29 cellular contexts compared by ENCODE assay signal in the genomic region with DNA sequence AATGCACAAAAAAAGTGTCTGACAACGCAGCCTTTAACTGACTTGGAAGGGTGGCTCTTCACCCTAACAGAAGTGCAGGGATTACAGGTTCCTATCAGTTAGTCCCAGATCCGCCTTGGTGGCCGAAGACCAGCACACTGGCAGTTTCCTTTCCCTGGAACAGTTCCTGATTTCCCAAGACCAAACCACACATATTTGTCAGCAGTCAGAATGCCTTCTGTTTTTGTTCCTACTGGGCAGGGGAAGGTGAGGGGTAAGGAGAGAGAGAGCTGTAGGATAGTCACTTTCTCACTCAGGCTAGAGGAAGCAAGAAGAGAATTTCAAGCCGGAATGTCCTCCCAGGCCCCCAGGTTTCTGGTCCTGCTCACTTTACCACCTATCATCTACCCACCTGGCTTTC. TPM values are rescaled to one million over a fixed set of nuclear protein-coding genes. Genes with fewer than 3 reads are reported as not detected.
DNase-seq lines count a peak whose midpoint lies in the region; ATAC-seq and TF ChIP-seq lines count a peak whose summit lies in the region.
"Had no signal": no experiment of that assay in that cellular context is flagged by ENCODE, and none has a peak within 500 bp of the region (broad histone marks: within the 10 kb centered on the region; RNA-seq: fewer than 3 reads in every experiment).

No MANE protein-coding gene starts in this region.

- peaks cover 51 to 96% (median 64%) of the 10 kb centered on the region in 3 donors for H3K36me3 Mint-ChIP-seq in CD8-positive, alpha-beta memory T cell

- H3K4me3 ChIP-seq in AG10803 (ENCODE audit: low read length) = no peak overlapping the region
- no peak overlapping the region for H3K4me3 ChIP-seq in CD8-positive, alpha-beta memory T cell (ENCODE audit: low read length)
- H3K4me3 ChIP-seq in osteoblast (ENCODE audit: insufficient read depth, low read length) = no peak overlapping the region
- no peak overlapping the region for H3K4me3 ChIP-seq in breast epithelium
- H3K4me3 ChIP-seq: ascending aorta, K562, smooth muscle cell, suprapubic skin, uterus had no signal

- POLR2A ChIA-PET in CD8-positive, alpha-beta memory T cell (lab: Charles Lee) = interaction anchor here (0.6 to 2.3 kb wide), 2 partner anchors 11 to 116 kb away, joined by 7 read pairs; no protein-coding TSS in a partner anchor

- DNase-seq in AG10803 (ENCODE audit: low read depth) (peak; percentile 63), amniotic epithelial cell (ENCODE audit: low read depth) (peak; percentile 80), osteoblast (ENCODE audit: insufficient read length, low spot score, missing footprints) (peak; percentile 69), GOT3 (lab: John Stamatoyannopoulos, UW) (no peak), breast epithelium (ENCODE audit: low spot score in 2 of 2) (no peak), NCI-H187 (lab: John Stamatoyannopoulos, UW) (no peak)
- no peak for DNase-seq in CD8-positive, alpha-beta memory T cell
- DNase-seq: activated CD4-positive, alpha-beta T cell treated with anti-CD3 and anti-CD28 coated beads, Interleukin-2, amount 50 U/mL, for 1 hour; C1 segment of cervical spinal cord; DMS 273 treated with DMSO at 0.1 percent for 48 hours; left cardiac atrium; NCI-H1436; NCI-H446 treated with DMSO at 0.1 percent for 48 hours; nucleus accumbens; T1000; uterus had no signal

- no peak overlapping the region for H2AFZ ChIP-seq in osteoblast (ENCODE audit: low read length)

- TF ChIP-seq POLR2A in breast epithelium (IDR thresholded peaks at IDR 0.05) = no peak

- H3K9me3 ChIP-seq in CD8-positive, alpha-beta memory T cell (ENCODE audit: low read length) = no peaks in the 10 kb centered on the region
- no peaks in the 10 kb centered on the region for H3K9me3 ChIP-seq in osteoblast (ENCODE audit: low read depth, low read length)
- H3K9me3 ChIP-seq in breast epithelium = no peaks in the 10 kb centered on the region
- H3K9me3 ChIP-seq: ascending aorta, suprapubic skin, uterus had no signal

- TF ChIP-seq CTCF in AG10803 (conservative IDR thresholded peaks at IDR 0.05; ENCODE audit: low read length) (no peak), osteoblast (IDR thresholded peaks at IDR 0.05; ENCODE audit: extremely low read depth, low read depth, low read length) (no peak), breast epithelium (IDR thresholded peaks at IDR 0.05) (no peak)

- H3K4me1 Mint-ChIP-seq in CD8-positive, alpha-beta memory T cell = peaks cover 84 to 96% (median 84%) of the 10 kb centered on the region in 3 donors
- H3K4me1 Mint-ChIP-seq: stimulated activated memory B cell treated with anti-CD40 and anti-IgM and Interleukin-4, amounts not matched to agents 10 μg/mL and 1 μg/mL and 100 μg/mL, for 72 hours; WTC11 had no signal

- ATAC-seq in HG02642 (IDR thresholded peaks at IDR 0.05; ENCODE audit: poor library complexity, unreplicated experiment) = no peak
- ATAC-seq: HCT116; K562; left cardiac atrium; stimulated activated memory B cell treated with anti-CD40 and anti-IgM and Interleukin-4, amounts not matched to agents 10 μg/mL and 1 μg/mL and 100 μg/mL, for 72 hours; WTC11 had no signal

- CTCF ChIA-PET in CD8-positive, alpha-beta memory T cell (lab: Charles Lee) = interaction anchor here (1.6 to 4.3 kb wide), 4 partner anchors 8 to 131 kb away, joined by 3 to 22 read pairs (median 14); no protein-coding TSS in a partner anchor

- peaks cover 83% of the 10 kb centered on the region for H3K36me3 ChIP-seq in CD8-positive, alpha-beta memory T cell (ENCODE audit: insufficient read depth, low read length)
- H3K36me3 ChIP-seq in osteoblast (ENCODE audit: insufficient read depth, low read length) = peaks cover 51% of the 10 kb centered on the region
- peaks cover 17% of the 10 kb centered on the region for H3K36me3 ChIP-seq in breast epithelium
- H3K36me3 ChIP-seq: uterus had no signal

- intact Hi-C loops in breast epithelium (cut with DNase I; ENCODE audit: low total_unique reads) = no loop called here

- H3K4me1 ChIP-seq in CD8-positive, alpha-beta memory T cell (ENCODE audit: insufficient read depth, low read length) = peaks cover 56% of the 10 kb centered on the region
- H3K4me1 ChIP-seq in osteoblast (ENCODE audit: insufficient read depth, low read length) = peaks cover 21% of the 10 kb centered on the region
- no peaks in the 10 kb centered on the region for H3K4me1 ChIP-seq in breast epithelium
- H3K4me1 ChIP-seq: suprapubic skin had no signal

- peak overlapping the region in 3 of 7 donors; percentile 16 to 75 (median 63) for H3K4me3 Mint-ChIP-seq in CD8-positive, alpha-beta memory T cell
- H3K4me3 Mint-ChIP-seq: stimulated activated memory B cell treated with anti-CD40 and anti-IgM and Interleukin-4, amounts not matched to agents 10 μg/mL and 1 μg/mL and 100 μg/mL, for 72 hours; WTC11 had no signal

- no peaks in the 10 kb centered on the region for H3K27me3 ChIP-seq in CD8-positive, alpha-beta memory T cell (ENCODE audit: insufficient read depth, low read length, poor library complexity, severe bottlenecking)
- H3K27me3 ChIP-seq in osteoblast (ENCODE audit: insufficient read depth, low read length) (no peaks in the 10 kb centered on the region), breast epithelium (no peaks in the 10 kb centered on the region)
- H3K27me3 ChIP-seq: ascending aorta, suprapubic skin, uterus had no signal

- peaks cover 16% of the 10 kb centered on the region for H4K20me1 ChIP-seq in osteoblast (ENCODE audit: insufficient read depth, low read length)

- no peaks in the 10 kb centered on the region for H3K9me3 Mint-ChIP-seq in CD8-positive, alpha-beta memory T cell
- H3K9me3 Mint-ChIP-seq: stimulated activated memory B cell treated with anti-CD40 and anti-IgM and Interleukin-4, amounts not matched to agents 10 μg/mL and 1 μg/mL and 100 μg/mL, for 72 hours; WTC11 had no signal

- H3K27me3 Mint-ChIP-seq in CD8-positive, alpha-beta memory T cell = no peaks in the 10 kb centered on the region
- H3K27me3 Mint-ChIP-seq: stimulated activated memory B cell treated with anti-CD40 and anti-IgM and Interleukin-4, amounts not matched to agents 10 μg/mL and 1 μg/mL and 100 μg/mL, for 72 hours had no signal

- H3K79me2 ChIP-seq in osteoblast (ENCODE audit: insufficient read depth, low read length) = no peaks in the 10 kb centered on the region

- no peak overlapping the region for H3K27ac ChIP-seq in CD8-positive, alpha-beta memory T cell (ENCODE audit: low read depth, low read length)
- H3K27ac ChIP-seq in osteoblast (ENCODE audit: low read depth, low read length) (no peak overlapping the region), breast epithelium (no peak overlapping the region)
- H3K27ac ChIP-seq: epithelial cell of prostate, suprapubic skin had no signal

- H3K4me2 ChIP-seq in osteoblast (ENCODE audit: insufficient read depth, low read length) = no peak overlapping the region
- H3K4me2 ChIP-seq: smooth muscle cell had no signal

- peak overlapping the region; percentile 90 to 95 (median 93) for H3K27ac Mint-ChIP-seq in CD8-positive, alpha-beta memory T cell
- H3K27ac Mint-ChIP-seq: stimulated activated memory B cell treated with anti-CD40 and anti-IgM and Interleukin-4, amounts not matched to agents 10 μg/mL and 1 μg/mL and 100 μg/mL, for 72 hours; WTC11 had no signal

RNA-seq across cellular contexts. Expression of gene CXCR6, which starts 9.2 kb away (rescaled TPM):
- 1 to 10 TPM; 5.8 to 5.9 TPM for total RNA-seq in CD8-positive, alpha-beta memory T cell
- 70.8 TPM for polyA plus RNA-seq in CD8-positive, alpha-beta memory T cell
- total RNA-seq in osteoblast = not detected in 2 replicates
- total RNA-seq in breast epithelium = 1 to 10 TPM in 2 of 3 donors, under 1 TPM in 1; 0.64 to 4.5 (median 4.3) TPM
- total RNA-seq: cerebellum, K562, myocyte, OCI-LY7, WTC11 had no signal
- polyA plus RNA-seq: AG04450 had no signal

RNA-seq across cellular contexts. Expression of gene FYCO1, which starts 43.2 kb away (rescaled TPM):
- total RNA-seq in CD8-positive, alpha-beta memory T cell = 10 to 100 TPM; 13.4 to 13.7 TPM
- polyA plus RNA-seq in CD8-positive, alpha-beta memory T cell = 11.0 TPM
- 22.7 and 25.0 TPM in 2 replicates for total RNA-seq in osteoblast
- total RNA-seq in breast epithelium = 10 to 100 TPM; 40.7 to 48.2 (median 44.6) TPM

Comparison
In these comparisons a context has a peak if more than half of its experiments do, and no peak if none do; other contexts are left out.
1. DNase-seq: peak in AG10803 (single experiment), amniotic epithelial cell (single experiment) and osteoblast (single experiment); none in CD8-positive, alpha-beta memory T cell (0 of 5), GOT3 (single experiment), breast epithelium (0 of 2) and NCI-H187 (0 of 2).